8 cellular contexts compared by ENCODE assay signal in genomic region chr3:58491506-58492384, GRCh38. TPM values are rescaled to one million over a fixed set of nuclear protein-coding genes. Genes with fewer than 3 reads are reported as not detected.
DNase-seq lines count a peak whose midpoint lies in the region; ATAC-seq and TF ChIP-seq lines count a peak whose summit lies in the region.

KCTD6 (plus strand) TSS chr3:58492096; CDS start chr3:58498756, 6,660 bp downstream.

- peaks cover 50% of the 10 kb centered on the region for H3K4me1 Mint-ChIP-seq in T-helper 17 cell

- H3K27ac Mint-ChIP-seq in T-helper 17 cell = peak within 1 kb of the TSS; percentile 39

- peaks cover 0 to 6% of the 10 kb centered on the region in 2 donors for H3K4me1 ChIP-seq in aorta (ENCODE audit: control insufficient read depth in 1 of 2, insufficient read depth in 2 of 2, low read length in 2 of 2)

- 0 to 1% methylated on average over 68 to 101 of the region's 101 CpGs for WGBS in aorta, 2 donors

- intact Hi-C loops in aorta (cut with DNase I) = loop anchor here (2.0 to 5.0 kb wide), 4 partner anchors 29 to 184 kb away; partner anchors contain the start of genes PDHB (in 2 of the 2), HTD2 (in 1 of the 2), PXK (in 1 of the 2) and RPP14 (in 1 of the 2)

- TF ChIP-seq CTCF in GM13976 (IDR thresholded peaks at IDR 0.05; ENCODE audit: borderline replicate concordance, control extremely low read depth, extremely low read depth, insufficient read depth, missing control alignments) = peak; percentile 99

- H3K4me3 Mint-ChIP-seq in T-helper 17 cell = peak within 1 kb of the TSS; percentile 96

- H3K9me3 ChIP-seq in T-helper 17 cell (ENCODE audit: control insufficient read depth, low read length, poor library complexity, severe bottlenecking) = no peaks in the 10 kb centered on the region
- no peaks in the 10 kb centered on the region for H3K9me3 ChIP-seq in aorta (ENCODE audit: control insufficient read depth, low read length)

- H3K36me3 Mint-ChIP-seq in T-helper 17 cell (ENCODE audit: low read depth) = no peaks in the 10 kb centered on the region

- in situ Hi-C loops in GM13976 (cut with MboI; ENCODE audit: low sequenced_read_pairs, unreplicated experiment) = no loop called here

- no peaks in the 10 kb centered on the region for H3K27me3 Mint-ChIP-seq in T-helper 17 cell

- DNase-seq in GM13976 (ENCODE audit: low spot score) (peak; percentile 96), NCI-H1436 treated with DMSO at 0.1 percent for 48 hours (lab: John Stamatoyannopoulos, UW) (peak; percentile 33), T-helper 17 cell (peak; percentile 82 to 90 (median 86)), anterior cingulate cortex (lab: John Stamatoyannopoulos, UW) (peak in 57 of 58 donors; percentile 5 to 93 (median 81)), hepatic stellate cell (ENCODE audit: low spot score) (peak; percentile 87), renal cortical epithelial cell (ENCODE audit: low read depth) (peak; percentile 70), aorta (peak; percentile 96 to 98)

- peak within 1 kb of the TSS; percentile 30 to 43 for H3K27ac ChIP-seq in aorta (ENCODE audit: low read depth in 1 of 2, low read length in 2 of 2)

- no peaks in the 10 kb centered on the region for H3K27me3 ChIP-seq in aorta (ENCODE audit: control insufficient read depth in 1 of 2, insufficient read depth in 2 of 2, low read length in 1 of 2)

- H3K36me3 ChIP-seq in aorta (ENCODE audit: control insufficient read depth in 1 of 2, insufficient read depth in 2 of 2, low read length in 1 of 2) = no peaks in the 10 kb centered on the region

- H3K4me3 ChIP-seq in aorta (ENCODE audit: low read length in 2 of 2) = peak within 1 kb of the TSS; percentile 77 to 98

- peak; percentile 90 for ATAC-seq in HG02852 (IDR thresholded peaks at IDR 0.05; ENCODE audit: unreplicated experiment)
- peak; percentile 92 for ATAC-seq in T-helper 17 cell
- ATAC-seq in aorta (ENCODE audit: low FRiP score) = peak; percentile 98

RNA-seq across cellular contexts. Expression of gene KCTD6, which starts in this region (rescaled TPM):
- total RNA-seq in T-helper 17 cell = 1 to 10 TPM; 7.0 to 8.4 TPM
- total RNA-seq in renal cortical epithelial cell = 6.3 and 9.5 TPM in 2 replicates
- 10 to 100 TPM in 1 of 2 donors, 1 to 10 TPM in 1; 7.9 to 12.8 TPM for total RNA-seq in aorta
- 10 to 100 TPM in 1 of 2 donors, 1 to 10 TPM in 1; 5.9 to 16.5 TPM for polyA plus RNA-seq in aorta

Comparison
In these comparisons a context has a peak if more than half of its experiments do, and no peak if none do; other contexts are left out.
1. Peak in every context shown above with its lines: DNase-seq, ATAC-seq, H3K4me3 ChIP-seq and H3K27ac ChIP-seq.
2. DNase-seq: peak in every context shown above with its lines; median percentile 97 in aorta; 96 in GM13976; 87 in hepatic stellate cell; 86 in T-helper 17 cell; 81 in anterior cingulate cortex; 70 in renal cortical epithelial cell; 33 in NCI-H1436 treated with DMSO at 0.1 percent for 48 hours.